ENCODE assay signal across 9 cellular contexts in the genomic region with DNA sequence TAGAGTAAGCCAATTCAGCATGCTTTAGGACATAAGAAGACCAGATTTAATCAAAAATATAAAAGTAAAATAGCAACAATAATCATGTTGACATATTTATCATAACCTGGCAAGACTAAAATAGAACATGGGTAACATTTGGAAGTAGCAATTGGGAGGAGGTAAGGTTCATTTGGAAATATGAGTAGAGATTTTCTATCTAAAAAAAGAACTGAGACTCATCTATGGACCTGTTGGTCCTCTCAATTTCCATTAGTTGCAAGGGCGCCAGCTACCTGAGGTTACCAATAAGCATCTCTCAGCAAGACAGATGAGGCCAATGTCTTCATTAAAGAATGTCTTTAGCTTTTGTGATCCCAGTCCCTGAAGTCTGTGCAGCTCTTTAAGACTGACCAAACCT.
"Had no signal": no experiment of that assay in that cellular context is flagged by ENCODE, and none has a peak within 500 bp of the region (broad histone marks: within the 10 kb centered on the region; RNA-seq: fewer than 3 reads in every experiment).

No MANE protein-coding gene starts in this region.

- H3K4me2 ChIP-seq: KMS-11 had no signal

- H3K27ac ChIP-seq: GM23248, HL-60, KMS-11 had no signal

- H3K4me3 Mint-ChIP-seq: H9, IgD-negative memory B cell had no signal

- H3K4me3 ChIP-seq: GM23248 had no signal

- H2AFZ ChIP-seq: GM23248 had no signal

- DNase-seq: GM23248, GOT3, H9, HCEC 1CT, KBM-7 had no signal

- ATAC-seq: HepG2 had no signal

- H3K9ac ChIP-seq: GM23248, KMS-11 had no signal

- H3K4me1 Mint-ChIP-seq: IgD-negative memory B cell had no signal

- H3K9me3 Mint-ChIP-seq: H9 had no signal

- H3K27ac Mint-ChIP-seq: H9, IgD-negative memory B cell had no signal

- H3K36me3 Mint-ChIP-seq: IgD-negative memory B cell had no signal
